ENCODE assay signal across 21 cellular contexts in the genomic region with DNA sequence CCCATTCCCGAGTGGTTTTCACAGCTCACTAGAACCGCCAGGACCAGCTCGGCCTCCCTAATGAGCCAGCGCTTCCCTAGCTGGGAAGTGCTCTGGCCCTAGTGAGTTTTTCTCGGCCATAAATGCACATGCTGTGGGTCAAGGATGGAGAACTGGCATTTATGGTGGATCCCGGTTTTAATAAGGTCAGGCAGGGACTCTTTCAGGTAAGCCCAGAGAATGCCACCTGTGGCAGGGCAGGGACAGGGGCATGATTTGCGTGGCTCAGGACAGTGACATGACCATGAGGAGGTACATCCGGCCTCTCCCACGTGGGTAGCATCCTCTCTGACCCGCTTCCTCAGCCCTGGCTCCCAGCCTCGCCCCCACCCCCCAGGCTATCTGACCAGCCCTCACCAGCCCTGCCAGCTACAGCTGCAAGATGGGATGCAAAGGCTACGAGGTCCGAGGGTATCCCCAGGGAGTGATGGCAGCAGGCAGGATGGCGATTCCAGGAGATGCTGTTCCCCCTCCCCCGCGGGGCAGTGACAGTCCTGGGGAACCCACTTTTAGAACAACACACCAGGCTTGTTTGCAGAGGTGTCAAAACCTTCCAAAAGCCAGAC.
"Had no signal": no experiment of that assay in that cellular context is flagged by ENCODE, and none has a peak within 500 bp of the region (broad histone marks: within the 10 kb centered on the region; RNA-seq: fewer than 3 reads in every experiment).

No MANE protein-coding gene starts in this region.

- DNase-seq: activated CD4-positive, alpha-beta T cell treated with anti-CD3 and anti-CD28 coated beads, Interleukin-2, amount 10 ng/mL, durations not matched to agents 7 days and 5 days; activated CD4-positive, CD25-positive, alpha-beta regulatory T cell treated with anti-CD3 and anti-CD28 coated beads, Interleukin-2, amount 50 U/mL, for 72 hours; activated CD8-positive, alpha-beta T cell treated with anti-CD3 and anti-CD28 coated beads for 36 hours; activated gamma-delta T cell treated with Interleukin-2 at 50 U/mL for 16 hours; effector CD8-positive, alpha-beta T cell; erythroblast; foreskin keratinocyte; kidney glomerular epithelial cell; left ventricle myocardium inferior; mammary epithelial cell; nephron progenitor cell; nucleus accumbens; sigmoid colon; stimulated activated CD4-positive, alpha-beta T cell treated with anti-CD3 and anti-CD28 coated beads, Interleukin-4, amount 100 ng/mL, for 1 hour; stimulated activated naive CD4-positive, alpha-beta T cell treated with Interleukin-2 at 50 U/mL for 16 hours; substantia nigra; thyroid gland; WERI-Rb-1 had no signal

- H3K27ac ChIP-seq: body of pancreas, cardiac muscle cell, foreskin keratinocyte, left ventricle myocardium inferior, sigmoid colon, thyroid gland, WERI-Rb-1 had no signal

- H3K4me3 ChIP-seq: body of pancreas, cardiac muscle cell, left ventricle myocardium inferior, sigmoid colon, smooth muscle cell, thyroid gland had no signal

- H3K9me3 ChIP-seq: sigmoid colon, thyroid gland had no signal

- H3K27me3 ChIP-seq: body of pancreas, cardiac muscle cell, foreskin keratinocyte, sigmoid colon, thyroid gland had no signal

- H3K36me3 ChIP-seq: cardiac muscle cell, left ventricle myocardium inferior, sigmoid colon, thyroid gland, WERI-Rb-1 had no signal

- H3K4me1 ChIP-seq: body of pancreas, foreskin keratinocyte, left ventricle myocardium inferior, thyroid gland had no signal
